In genomic region chr22:20773793-20774212, GRCh38 we compare ENCODE assay signal across 1 cellular context.
TF ChIP-seq lines count a peak whose summit lies in the region.

Gene SERPIND1 (plus strand): TSS chr22:20774113. CDS start chr22:20779313, 5,200 bp downstream.

TF ChIP-seq in K562, 482 proteins besides CTCF, POLR2A, EP300 and RAD21:
- 0 out of 2 replicates have a peak, but pooled peaks have one; percentile 20 for TF ChIP-seq ZFP91 (CRISPR knock-in tag; IDR thresholded peaks at IDR 0.05)
- 0 out of 2 replicates have a peak, but pooled peaks have one; percentile 32 for TF ChIP-seq E2F4 (CRISPR knock-in tag; IDR thresholded peaks at IDR 0.05; ENCODE audit: low read depth)
- no peak for TF ChIP-seq ZNF24 (IDR thresholded peaks at IDR 0.05)
- peak; percentile 61 for TF ChIP-seq THAP12 (CRISPR knock-in tag; IDR thresholded peaks at IDR 0.05)
- 0 out of 2 replicates have a peak, but pooled peaks have one; percentile 57 for TF ChIP-seq E2F5 (CRISPR knock-in tag; IDR thresholded peaks at IDR 0.05)
- no peak for TF ChIP-seq NFIX (CRISPR knock-in tag; IDR thresholded peaks at IDR 0.05; ENCODE audit: low read depth)
- no peak for TF ChIP-seq HOMEZ (CRISPR knock-in tag; IDR thresholded peaks at IDR 0.05)
- 0 out of 2 replicates have a peak, but pooled peaks have one; percentile 9 for TF ChIP-seq MAFG (tag; conservative IDR thresholded peaks at IDR 0.05)
- TF ChIP-seq USF1 (CRISPR knock-in tag; IDR thresholded peaks at IDR 0.05) = no peak
